8 cellular contexts compared by ENCODE assay signal in the genomic region with DNA sequence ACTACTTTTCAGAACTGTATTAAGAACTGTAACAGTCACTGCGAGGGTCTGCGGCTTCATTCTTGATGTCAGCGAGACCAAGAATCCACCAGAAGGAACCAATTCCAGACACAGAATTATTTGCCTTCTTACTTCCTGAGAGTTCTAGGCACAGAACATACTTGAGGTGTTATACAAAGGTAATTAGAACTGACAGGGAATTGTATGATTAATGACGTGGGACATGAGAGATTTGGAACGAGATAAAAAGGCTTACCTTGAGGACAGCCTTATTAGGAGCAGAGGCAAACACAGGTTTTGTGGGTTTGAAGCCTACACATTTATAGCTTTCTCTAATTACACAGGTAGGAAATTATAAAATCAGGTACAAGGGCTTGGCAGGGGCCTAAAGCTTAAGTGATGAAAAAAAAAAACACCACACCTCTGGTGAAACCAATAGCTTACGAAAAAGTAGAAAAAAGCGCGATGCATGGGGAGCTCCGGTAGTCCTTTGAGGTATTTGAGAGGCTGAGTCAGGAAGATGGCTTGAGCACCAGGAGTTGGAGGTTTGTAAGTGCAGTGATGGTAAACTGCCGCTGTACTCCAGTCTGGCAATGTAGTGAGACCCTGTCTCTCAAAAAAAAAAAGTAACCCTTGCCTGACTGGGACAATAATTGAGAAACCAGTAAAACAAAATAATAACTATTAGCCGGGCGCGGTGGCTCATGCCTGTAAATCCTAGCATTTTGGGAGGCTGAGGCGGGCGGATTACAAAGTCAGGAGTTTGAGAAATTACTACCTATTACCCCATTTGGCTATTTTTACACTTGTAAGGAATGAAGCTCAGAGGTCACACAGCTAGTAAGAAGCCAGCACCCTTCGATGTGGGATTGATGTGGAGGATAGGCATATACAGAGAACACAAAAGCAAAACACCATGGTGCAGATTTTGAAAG. TPM values are rescaled to one million over a fixed set of nuclear protein-coding genes. Genes with fewer than 3 reads are reported as not detected.
A peak's percentile ranks its signal among the peaks of the same experiment; 100 is the strongest.
DNase-seq lines count a peak whose midpoint lies in the region; ATAC-seq, FAIRE-seq and TF ChIP-seq lines count a peak whose summit lies in the region.

No MANE protein-coding gene starts in this region.

- H3K4me3 Mint-ChIP-seq in activated naive CD8-positive, alpha-beta T cell treated with anti-CD3 and anti-CD28 coated beads for 36 hours, result peak overlapping the region; percentile 91

- TF ChIP-seq POLR2A in GM12891 (IDR thresholded peaks at IDR 0.05; ENCODE audit: low read depth, low read length), result no peak

- H3K4me3 ChIP-seq in BE2C (ENCODE audit: low read depth, low read length) (peak overlapping the region; percentile 62), HUES64 (ENCODE audit: low read length) (peak overlapping the region; percentile 49), thoracic aorta (peak overlapping the region; percentile 88)

- peaks cover 37% of the 10 kb centered on the region for H3K4me1 Mint-ChIP-seq in activated naive CD8-positive, alpha-beta T cell treated with anti-CD3 and anti-CD28 coated beads for 36 hours

- peaks cover 37% of the 10 kb centered on the region for H3K36me3 Mint-ChIP-seq in activated naive CD8-positive, alpha-beta T cell treated with anti-CD3 and anti-CD28 coated beads for 36 hours

- H3K27ac Mint-ChIP-seq in activated naive CD8-positive, alpha-beta T cell treated with anti-CD3 and anti-CD28 coated beads for 36 hours, result peak overlapping the region; percentile 98

- H3K4me1 ChIP-seq in BE2C (peaks cover 3% of the 10 kb centered on the region; the same call in 1 of the 2 replicates), HUES64 (ENCODE audit: insufficient read depth, low read length) (peaks cover 5% of the 10 kb centered on the region; the same call in 1 of the 2 replicates), thoracic aorta (ENCODE audit: control insufficient read depth in 1 of 2, low read depth in 2 of 2) (peaks cover 10 to 12% of the 10 kb centered on the region in 2 donors)

- no peaks in the 10 kb centered on the region for H3K27me3 Mint-ChIP-seq in activated naive CD8-positive, alpha-beta T cell treated with anti-CD3 and anti-CD28 coated beads for 36 hours

- H3K27ac ChIP-seq in HUES64 (ENCODE audit: low read depth, low read length), result no peak overlapping the region
- H3K27ac ChIP-seq in thoracic aorta, result peak overlapping the region; percentile 79 to 82

- FAIRE-seq in GM12891 (lab: Jason Lieb, UNC), result no peak

- H3K27me3 ChIP-seq in BE2C, result no peaks in the 10 kb centered on the region
- H3K27me3 ChIP-seq in HUES64 (ENCODE audit: insufficient read depth, low read length), result peaks cover 22% of the 10 kb centered on the region
- H3K27me3 ChIP-seq in thoracic aorta (replicated peaks; ENCODE audit: insufficient read depth), result no peaks in the 10 kb centered on the region

- H3K9me3 ChIP-seq in BE2C (no peaks in the 10 kb centered on the region), HUES64 (ENCODE audit: insufficient read depth, low read depth, low read length) (no peaks in the 10 kb centered on the region), thoracic aorta (no peaks in the 10 kb centered on the region)

- TF ChIP-seq CTCF in BE2C (IDR thresholded peaks at IDR 0.05; ENCODE audit: low read depth, low read length) (no peak), thoracic aorta (IDR thresholded peaks at IDR 0.05) (no peak)

- ATAC-seq in thoracic aorta (ENCODE audit: insufficient number of reproducible peaks, low FRiP score, low read depth), result no peak

- peaks cover 3% of the 10 kb centered on the region for H3K9me3 Mint-ChIP-seq in activated naive CD8-positive, alpha-beta T cell treated with anti-CD3 and anti-CD28 coated beads for 36 hours

- H3K36me3 ChIP-seq in BE2C (peaks cover 3% of the 10 kb centered on the region; the same call in 1 of the 2 replicates), HUES64 (ENCODE audit: insufficient read depth, low read length) (no peaks in the 10 kb centered on the region), thoracic aorta (no peaks in the 10 kb centered on the region)

- peak overlapping the region; percentile 84; the same call in 1 of the 2 replicates for H3K9ac ChIP-seq in HUES64 (ENCODE audit: low read depth, low read length)

- DNase-seq in BE2C (no peak), kidney tubule cell (ENCODE audit: low spot score) (peak; percentile 60), thoracic aorta (ENCODE audit: low spot score) (no peak), GM12891 (ENCODE audit: insufficient read length, low spot score) (no peak), NCI-H524 treated with DMSO at 0.1 percent for 48 hours (lab: John Stamatoyannopoulos, UW) (no peak), NCI-H146 treated with DMSO at 0.1 percent for 48 hours (lab: John Stamatoyannopoulos, UW; ENCODE audit: unreplicated experiment) (no peak)
- DNase-seq in activated naive CD8-positive, alpha-beta T cell treated with anti-CD3 and anti-CD28 coated beads for 36 hours, result peak; percentile 19

- 89% methylated on average over 15 of the region's 16 CpGs for WGBS in HUES64

TF ChIP-seq in GM12891, 5 proteins besides CTCF, POLR2A, EP300 and RAD21:
- TF ChIP-seq POLR2AphosphoS5 (IDR thresholded peaks at IDR 0.05; ENCODE audit: low read depth, low read length) (no peak), POU2F2 (IDR thresholded peaks at IDR 0.05; ENCODE audit: low read depth, low read length) (no peak), PAX5 (IDR thresholded peaks at IDR 0.05; ENCODE audit: insufficient read depth, low read length, severe bottlenecking) (no peak), TAF1 (IDR thresholded peaks at IDR 0.05; ENCODE audit: low read depth, low read length) (no peak), SPI1 (IDR thresholded peaks at IDR 0.05; ENCODE audit: low read depth, low read length) (no peak)
TF ChIP-seq in GM12891: peak in this region for 0.

RNA-seq across cellular contexts. Expression of a gene that starts 0.8 kb away (rescaled TPM):
- polyA plus RNA-seq in BE2C (2012; ENCODE audit: insufficient read depth, insufficient read length, low read depth), result 86.8 TPM
- 7.6 TPM for polyA plus RNA-seq in HUES64 (2013, experiment 1 of 2)
- 10.2 TPM for polyA plus RNA-seq in HUES64 (2013, experiment 2 of 2)
- total RNA-seq in activated naive CD8-positive, alpha-beta T cell treated with anti-CD3 and anti-CD28 coated beads for 36 hours, result 10 to 100 TPM; 13.2 to 13.8 TPM
- total RNA-seq in thoracic aorta, result 10 to 100 TPM; 14.0 to 44.5 TPM
- polyA plus RNA-seq in GM12891 (2012; ENCODE audit: low read depth, missing spikeins), result 21.4 TPM

RNA-seq across cellular contexts. Expression of a gene that starts 9.5 kb away (rescaled TPM):
- polyA plus RNA-seq in BE2C (2012; ENCODE audit: insufficient read depth, insufficient read length, low read depth), result 0.63 TPM
- polyA plus RNA-seq in HUES64 (2013, experiment 1 of 2), result not detected
- polyA plus RNA-seq in HUES64 (2013, experiment 2 of 2), result 0.51 TPM
- total RNA-seq in activated naive CD8-positive, alpha-beta T cell treated with anti-CD3 and anti-CD28 coated beads for 36 hours, result not detected
- total RNA-seq in thoracic aorta, result 1 to 10 TPM; 1.3 to 3.2 TPM
- 0.12 TPM for polyA plus RNA-seq in GM12891 (2012; ENCODE audit: low read depth, missing spikeins)

RNA-seq across cellular contexts. Expression of a gene that starts 23.5 kb away (rescaled TPM):
- 0.37 TPM for polyA plus RNA-seq in BE2C (2012; ENCODE audit: insufficient read depth, insufficient read length, low read depth)
- polyA plus RNA-seq in HUES64 (2013, experiment 1 of 2), result 1.0 TPM
- 0.70 TPM for polyA plus RNA-seq in HUES64 (2013, experiment 2 of 2)
- total RNA-seq in activated naive CD8-positive, alpha-beta T cell treated with anti-CD3 and anti-CD28 coated beads for 36 hours, result 1 to 10 TPM; 2.0 to 2.4 TPM
- 1 to 10 TPM; 1.3 to 1.8 TPM for total RNA-seq in thoracic aorta
- 0.35 TPM for polyA plus RNA-seq in GM12891 (2012; ENCODE audit: low read depth, missing spikeins)

RNA-seq across cellular contexts. Expression of a gene that starts 31.3 kb away (rescaled TPM):
- 15.2 TPM for polyA plus RNA-seq in BE2C (2012; ENCODE audit: insufficient read depth, insufficient read length, low read depth)
- 1.7 TPM for polyA plus RNA-seq in HUES64 (2013, experiment 1 of 2)
- polyA plus RNA-seq in HUES64 (2013, experiment 2 of 2), result 2.9 TPM
- 1 to 10 TPM; 1.4 to 1.5 TPM for total RNA-seq in activated naive CD8-positive, alpha-beta T cell treated with anti-CD3 and anti-CD28 coated beads for 36 hours
- total RNA-seq in thoracic aorta, result 10 to 100 TPM in 1 of 2 donors, 1 to 10 TPM in 1; 5.6 to 18.5 TPM
- polyA plus RNA-seq in GM12891 (2012; ENCODE audit: low read depth, missing spikeins), result 0.68 TPM

RNA-seq across cellular contexts. Expression of a gene that starts 44.1 kb away (rescaled TPM):
- polyA plus RNA-seq in BE2C (2012; ENCODE audit: insufficient read depth, insufficient read length, low read depth), result not detected
- polyA plus RNA-seq in HUES64 (2013, experiment 1 of 2), result not detected
- polyA plus RNA-seq in HUES64 (2013, experiment 2 of 2), result not detected
- total RNA-seq in activated naive CD8-positive, alpha-beta T cell treated with anti-CD3 and anti-CD28 coated beads for 36 hours, result not detected
- total RNA-seq in thoracic aorta, result not detected
- polyA plus RNA-seq in GM12891 (2012; ENCODE audit: low read depth, missing spikeins), result not detected

Comparison
In these comparisons a context has a peak if more than half of its experiments do, and no peak if none do; other contexts are left out.
1. DNase-seq: peak in activated naive CD8-positive, alpha-beta T cell treated with anti-CD3 and anti-CD28 coated beads for 36 hours (single experiment) and kidney tubule cell (single experiment); none in BE2C (single experiment), thoracic aorta (single experiment), GM12891 (single experiment), NCI-H524 treated with DMSO at 0.1 percent for 48 hours (single experiment) and NCI-H146 treated with DMSO at 0.1 percent for 48 hours (single experiment).
2. Peak in every context shown above with its lines, with median percentiles within 50 percentile points of each other: H3K4me3 ChIP-seq.